ENCODE assay signal across 17 cellular contexts in genomic region chr7:121446526-121446925, GRCh38. TPM values are rescaled to one million over a fixed set of nuclear protein-coding genes. Genes with fewer than 3 reads are reported as not detected.
DNase-seq lines count a peak whose midpoint lies in the region; ATAC-seq, FAIRE-seq and TF ChIP-seq lines count a peak whose summit lies in the region.
"Had no signal": no experiment of that assay in that cellular context is flagged by ENCODE, and none has a peak within 500 bp of the region (broad histone marks: within the 10 kb centered on the region; RNA-seq: fewer than 3 reads in every experiment).

No MANE protein-coding gene starts in this region.

- H3K36me3 ChIP-seq in ACC112 (ENCODE audit: insufficient read depth, low read length) (no peaks in the 10 kb centered on the region), Caco-2 (ENCODE audit: control insufficient read depth, insufficient read depth, low read length) (no peaks in the 10 kb centered on the region), bronchial epithelial cell (ENCODE audit: control insufficient read depth, insufficient read depth, low read length) (no peaks in the 10 kb centered on the region), mesenchymal stem cell (ENCODE audit: control insufficient read depth in 1 of 2, insufficient read depth in 2 of 2, low read depth in 1 of 2, low read length in 2 of 2) (no peaks in the 10 kb centered on the region)
- H3K36me3 ChIP-seq: BLaER1 had no signal

- no peaks in the 10 kb centered on the region for H3K9me3 ChIP-seq in Caco-2
- no peaks in the 10 kb centered on the region for H3K9me3 ChIP-seq in mesenchymal stem cell (ENCODE audit: control insufficient read depth, low read length)
- H3K9me3 ChIP-seq: BLaER1 had no signal

- no peak for FAIRE-seq in bronchial epithelial cell (lab: Jason Lieb, UNC)
- FAIRE-seq: GM19239 had no signal

- H3K4ac ChIP-seq in mesenchymal stem cell (ENCODE audit: low read depth in 1 of 2, low read length in 2 of 2), result no peak overlapping the region

- peak overlapping the region; percentile 73 for H3K9ac ChIP-seq in mesenchymal stem cell (ENCODE audit: low read length)
- H3K9ac ChIP-seq: BLaER1 had no signal

- H2AK5ac ChIP-seq in mesenchymal stem cell (ENCODE audit: low read length, severe bottlenecking), result no peak overlapping the region

- no peaks in the 10 kb centered on the region for H3K36me3 Mint-ChIP-seq in Caco-2 (ENCODE audit: insufficient read depth, unreplicated experiment)
- no peaks in the 10 kb centered on the region for H3K36me3 Mint-ChIP-seq in activated CD4-positive, alpha-beta memory T cell treated with anti-CD3 and anti-CD28 coated beads, Interleukin-2, amount 10 ng/mL, durations not matched to agents 7 days and 5 days (ENCODE audit: low read depth)

- no peak overlapping the region for H4K91ac ChIP-seq in mesenchymal stem cell (ENCODE audit: low read length)

- no peak overlapping the region for H2BK12ac ChIP-seq in mesenchymal stem cell (ENCODE audit: low read length in 2 of 2)

- no peaks in the 10 kb centered on the region for H3K79me1 ChIP-seq in mesenchymal stem cell (replicated peaks; ENCODE audit: low read length, poor library complexity, severe bottlenecking)

- H3K27me3 Mint-ChIP-seq in Caco-2 (ENCODE audit: insufficient read depth, unreplicated experiment), result no peaks in the 10 kb centered on the region
- H3K27me3 Mint-ChIP-seq in activated CD4-positive, alpha-beta memory T cell treated with anti-CD3 and anti-CD28 coated beads, Interleukin-2, amount 10 ng/mL, durations not matched to agents 7 days and 5 days, result no peaks in the 10 kb centered on the region

- POLR2A ChIA-PET in Caco-2 (lab: Charles Lee), result no interaction called here
- POLR2A ChIA-PET in activated CD4-positive, alpha-beta memory T cell treated with anti-CD3 and anti-CD28 coated beads, Interleukin-2, amount 10 ng/mL, durations not matched to agents 7 days and 5 days (lab: Charles Lee), result no interaction called here

- no peak overlapping the region for H4K8ac ChIP-seq in mesenchymal stem cell (ENCODE audit: low read length)

- no peak overlapping the region for H3K27ac Mint-ChIP-seq in Caco-2 (ENCODE audit: unreplicated experiment)
- H3K27ac Mint-ChIP-seq in activated CD4-positive, alpha-beta memory T cell treated with anti-CD3 and anti-CD28 coated beads, Interleukin-2, amount 10 ng/mL, durations not matched to agents 7 days and 5 days, result no peak overlapping the region

- ATAC-seq in GM18502 (IDR thresholded peaks at IDR 0.05; ENCODE audit: poor library complexity, unreplicated experiment), result no peak
- ATAC-seq: Panc1 had no signal

- DNase-seq in Caco-2 (peak; percentile 61 to 63), bronchial epithelial cell (ENCODE audit: low read depth) (peak; percentile 66), mesenchymal stem cell (no peak), MV-4-11 (lab: John Stamatoyannopoulos, UW) (no peak), amniotic stem cell (lab: John Stamatoyannopoulos, UW) (no peak)
- no peak for DNase-seq in activated CD4-positive, alpha-beta memory T cell treated with anti-CD3 and anti-CD28 coated beads, Interleukin-2, amount 10 ng/mL, durations not matched to agents 7 days and 5 days
- DNase-seq: HCEC 1CT, IMR-90, Kasumi-1, NCI-H1930, NCI-H2171 treated with DMSO at 0.1 percent for 48 hours, SHP77 treated with DMSO at 0.1 percent for 48 hours had no signal

- no peak overlapping the region for H2BK120ac ChIP-seq in mesenchymal stem cell (ENCODE audit: low read depth, low read length)

- no peak overlapping the region for H3K4me3 Mint-ChIP-seq in Caco-2 (ENCODE audit: unreplicated experiment)
- H3K4me3 Mint-ChIP-seq in activated CD4-positive, alpha-beta memory T cell treated with anti-CD3 and anti-CD28 coated beads, Interleukin-2, amount 10 ng/mL, durations not matched to agents 7 days and 5 days, result no peak overlapping the region

- H3K4me3 ChIP-seq in ACC112 (ENCODE audit: low read depth, low read length) (no peak overlapping the region), Caco-2 (ENCODE audit: low read depth, low read length) (no peak overlapping the region), bronchial epithelial cell (ENCODE audit: low read depth, low read length) (no peak overlapping the region), mesenchymal stem cell (ENCODE audit: insufficient read depth in 1 of 2, low read depth in 1 of 2, low read length in 2 of 2) (no peak overlapping the region)
- H3K4me3 ChIP-seq: BLaER1 had no signal

- H3K4me1 Mint-ChIP-seq in Caco-2 (ENCODE audit: low read depth, unreplicated experiment), result no peaks in the 10 kb centered on the region
- peaks cover 14% of the 10 kb centered on the region for H3K4me1 Mint-ChIP-seq in activated CD4-positive, alpha-beta memory T cell treated with anti-CD3 and anti-CD28 coated beads, Interleukin-2, amount 10 ng/mL, durations not matched to agents 7 days and 5 days

- H3K9me3 Mint-ChIP-seq in Caco-2 (ENCODE audit: unreplicated experiment), result no peaks in the 10 kb centered on the region
- H3K9me3 Mint-ChIP-seq in activated CD4-positive, alpha-beta memory T cell treated with anti-CD3 and anti-CD28 coated beads, Interleukin-2, amount 10 ng/mL, durations not matched to agents 7 days and 5 days, result no peaks in the 10 kb centered on the region

- 96% methylated on average over 4 of the region's 5 CpGs for WGBS in mesenchymal stem cell

- TF ChIP-seq CTCF in Caco-2 (IDR thresholded peaks at IDR 0.05; ENCODE audit: insufficient read depth in 1 of 2, low read depth in 1 of 2, low read length in 1 of 2, severe bottlenecking in 1 of 2, unreplicated experiment in 1 of 2), result no peak
- no peak for TF ChIP-seq CTCF in bronchial epithelial cell (IDR thresholded peaks at IDR 0.05; ENCODE audit: insufficient read depth, low read length, severe bottlenecking)

- H3K18ac ChIP-seq in mesenchymal stem cell (ENCODE audit: low read depth in 1 of 2, low read length in 2 of 2), result no peak overlapping the region

- H3K23ac ChIP-seq in mesenchymal stem cell (ENCODE audit: low read length in 2 of 2), result no peak overlapping the region

- BruUV-seq in Caco-2 (replicated peaks; lab: Mats Ljungman, UMichigan), result no TSS peak

- no peak overlapping the region for H2BK5ac ChIP-seq in mesenchymal stem cell (ENCODE audit: low read depth, low read length, poor library complexity, severe bottlenecking)

- H3K4me1 ChIP-seq in ACC112 (ENCODE audit: control insufficient read depth, insufficient read depth, low read length, unreplicated experiment) (peaks cover 20% of the 10 kb centered on the region), Caco-2 (no peaks in the 10 kb centered on the region), mesenchymal stem cell (ENCODE audit: control insufficient read depth, insufficient read depth, low read depth, low read length) (no peaks in the 10 kb centered on the region)

- H3K27me3 ChIP-seq in ACC112 (ENCODE audit: insufficient read depth, low read length), result no peaks in the 10 kb centered on the region
- H3K27me3 ChIP-seq in Caco-2 (replicated peaks; ENCODE audit: control insufficient read depth, insufficient read depth, low read length), result no peaks in the 10 kb centered on the region
- H3K27me3 ChIP-seq in bronchial epithelial cell (ENCODE audit: control insufficient read depth, insufficient read depth, low read length), result no peaks in the 10 kb centered on the region
- no peaks in the 10 kb centered on the region for H3K27me3 ChIP-seq in mesenchymal stem cell (ENCODE audit: control insufficient read depth in 1 of 2, insufficient read depth in 1 of 2, low read length in 2 of 2)
- H3K27me3 ChIP-seq: BLaER1 had no signal

- H2AFZ ChIP-seq in ACC112 (ENCODE audit: low read length, unreplicated experiment) (peak overlapping the region; percentile 85), mesenchymal stem cell (ENCODE audit: low read depth, low read length) (no peak overlapping the region)

- H3K27ac ChIP-seq in ACC112 (ENCODE audit: low read depth, low read length), result peak overlapping the region; percentile 58
- H3K27ac ChIP-seq in mesenchymal stem cell (ENCODE audit: low read length, poor library complexity, severe bottlenecking), result no peak overlapping the region
- H3K27ac ChIP-seq: BLaER1 had no signal

- intact Hi-C loops in Caco-2 (cut with micrococcal nuclease; ENCODE audit: unreplicated experiment), result loop anchor here (1.0 to 5.0 kb wide), 3 partner anchors 8 to 79 kb away; no protein-coding TSS in a partner anchor

- H3K14ac ChIP-seq in mesenchymal stem cell (ENCODE audit: low read length in 2 of 2), result no peak overlapping the region

- H2BK15ac ChIP-seq in mesenchymal stem cell (ENCODE audit: low read depth, poor library complexity, severe bottlenecking), result no peak overlapping the region

- no peaks in the 10 kb centered on the region for H3K79me2 ChIP-seq in ACC112 (ENCODE audit: control insufficient read depth, insufficient read depth, low read length, unreplicated experiment)

- no peak overlapping the region for H3K4me2 ChIP-seq in mesenchymal stem cell (ENCODE audit: low read length, poor library complexity, severe bottlenecking)
- H3K4me2 ChIP-seq: BLaER1 had no signal

- CTCF ChIA-PET in Caco-2 (lab: Charles Lee), result no interaction called here
- CTCF ChIA-PET in activated CD4-positive, alpha-beta memory T cell treated with anti-CD3 and anti-CD28 coated beads, Interleukin-2, amount 10 ng/mL, durations not matched to agents 7 days and 5 days (lab: Charles Lee), result no interaction called here

RNA-seq across cellular contexts. Expression of gene FAM3C, which starts 50.4 kb away (rescaled TPM):
- 40.2 and 40.5 TPM in 2 replicates for total RNA-seq in Caco-2 (2022)
- 41.9 and 42.6 TPM in 2 replicates for total RNA-seq in bronchial epithelial cell
- 63.2 TPM for polyA plus RNA-seq in mesenchymal stem cell (2013, experiment 1 of 2)
- polyA plus RNA-seq in mesenchymal stem cell (2013, experiment 2 of 2), result 59.6 TPM
- total RNA-seq in activated CD4-positive, alpha-beta memory T cell treated with anti-CD3 and anti-CD28 coated beads, Interleukin-2, amount 10 ng/mL, durations not matched to agents 7 days and 5 days, result 10 to 100 TPM; 40.7 to 41.0 TPM

Comparison
In these comparisons a context has a peak if more than half of its experiments do, and no peak if none do; other contexts are left out.
1. DNase-seq: peak in Caco-2 (2 of 2) and bronchial epithelial cell (single experiment); none in mesenchymal stem cell (single experiment), activated CD4-positive, alpha-beta memory T cell treated with anti-CD3 and anti-CD28 coated beads, Interleukin-2, amount 10 ng/mL, durations not matched to agents 7 days and 5 days (single experiment), MV-4-11 (single experiment) and amniotic stem cell (single experiment).